In genomic region chr5:172659909-172660628, GRCh38 we compare ENCODE assay signal across 1 cellular context.
TF ChIP-seq lines count a peak whose summit lies in the region.

No MANE protein-coding gene starts in this region.

TF ChIP-seq in HepG2, 621 proteins besides CTCF, POLR2A, EP300 and RAD21 (continued from another document and continues in another):
- TF ChIP-seq ZNF609 (CRISPR knock-in tag; IDR thresholded peaks at IDR 0.05; ENCODE audit: borderline replicate concordance) (peak; percentile 64), MED8 (CRISPR knock-in tag; IDR thresholded peaks at IDR 0.05; ENCODE audit: insufficient replicate concordance) (peak; percentile 35), SP4 (CRISPR knock-in tag; IDR thresholded peaks at IDR 0.05) (peak; percentile 68; the same call in 1 of the 2 replicates), ZNF260 (CRISPR knock-in tag; IDR thresholded peaks at IDR 0.05; ENCODE audit: borderline replicate concordance, low read depth) (peak; percentile 12; the same call in 1 of the 2 replicates), ZNF652 (CRISPR knock-in tag; IDR thresholded peaks at IDR 0.05; ENCODE audit: borderline replicate concordance, low read depth) (no peak), ZNF530 (CRISPR knock-in tag; IDR thresholded peaks at IDR 0.05; ENCODE audit: low read depth) (no peak), GABPB1 (CRISPR knock-in tag; IDR thresholded peaks at IDR 0.05) (peak; percentile 83), PITX1 (CRISPR knock-in tag; IDR thresholded peaks at IDR 0.05) (no peak), GMEB1 (CRISPR knock-in tag; IDR thresholded peaks at IDR 0.05; ENCODE audit: borderline replicate concordance) (peak; percentile 62; the same call in 1 of the 2 replicates), FOXA1 (IDR thresholded peaks at IDR 0.05) (no peak), FOXA1 (CRISPR knock-in tag; IDR thresholded peaks at IDR 0.05) (peak; percentile 69), ZNF282 (IDR thresholded peaks at IDR 0.05; ENCODE audit: partially characterized antibody) (no peak), NR3C1 (CRISPR knock-in tag; IDR thresholded peaks at IDR 0.05) (no peak), KLF16 (CRISPR knock-in tag; IDR thresholded peaks at IDR 0.05) (peak in 1 of 2 experiments; percentile 91; a peak in 2 of 4 replicates), SPEN (CRISPR knock-in tag; IDR thresholded peaks at IDR 0.05; ENCODE audit: low read depth) (peak; percentile 62), MEIS1 (CRISPR knock-in tag; IDR thresholded peaks at IDR 0.05; ENCODE audit: borderline replicate concordance) (peak; percentile 53; the same call in 1 of the 2 replicates), SOX6 (IDR thresholded peaks at IDR 0.05) (no peak), SOX6 (CRISPR knock-in tag; IDR thresholded peaks at IDR 0.05) (peak; percentile 86), TBX2 (CRISPR knock-in tag; IDR thresholded peaks at IDR 0.05; ENCODE audit: borderline replicate concordance) (peak; percentile 83), ATF1 (CRISPR knock-in tag; IDR thresholded peaks at IDR 0.05) (no peak), KMT2A (CRISPR knock-in tag; IDR thresholded peaks at IDR 0.05) (0 out of 2 replicates have a peak, but pooled peaks have one; percentile 14), MAZ (IDR thresholded peaks at IDR 0.05; ENCODE audit: borderline replicate concordance, low read depth, low read length) (peak; percentile 30; the same call in 1 of the 2 replicates), MAZ (CRISPR knock-in tag; IDR thresholded peaks at IDR 0.05; ENCODE audit: low read depth) (peak; percentile 60), HOXD1 (CRISPR knock-in tag; IDR thresholded peaks at IDR 0.05) (no peak), ARID5B (CRISPR knock-in tag; IDR thresholded peaks at IDR 0.05) (peak; percentile 62), LCORL (IDR thresholded peaks at IDR 0.05) (no peak), LCORL (CRISPR knock-in tag; IDR thresholded peaks at IDR 0.05) (peak; percentile 86; the same call in 1 of the 2 replicates), CREB1 (IDR thresholded peaks at IDR 0.05) (no peak), CREB1 (CRISPR knock-in tag; IDR thresholded peaks at IDR 0.05) (peak; percentile 71; the same call in 1 of the 2 replicates), HHEX (CRISPR knock-in tag; IDR thresholded peaks at IDR 0.05) (no peak), ZNF75D (CRISPR knock-in tag; IDR thresholded peaks at IDR 0.05; ENCODE audit: borderline replicate concordance) (no peak), ELF3 (CRISPR knock-in tag; IDR thresholded peaks at IDR 0.05) (peak; percentile 86), HIC2 (CRISPR knock-in tag; IDR thresholded peaks at IDR 0.05; ENCODE audit: low read depth) (no peak), ZBTB7B (CRISPR knock-in tag; IDR thresholded peaks at IDR 0.05) (peak; percentile 95), NFAT5 (CRISPR knock-in tag; IDR thresholded peaks at IDR 0.05) (no peak), ARNTL (CRISPR knock-in tag; IDR thresholded peaks at IDR 0.05) (peak; percentile 30; the same call in 1 of the 2 replicates), IKZF5 (CRISPR knock-in tag; IDR thresholded peaks at IDR 0.05) (peak; percentile 84; the same call in 1 of the 2 replicates), ZNF460 (CRISPR knock-in tag; IDR thresholded peaks at IDR 0.05; ENCODE audit: borderline replicate concordance) (no peak), KLF12 (CRISPR knock-in tag; IDR thresholded peaks at IDR 0.05; ENCODE audit: borderline replicate concordance) (0 out of 2 replicates have a peak, but pooled peaks have one; percentile 6), ZNF264 (CRISPR knock-in tag; IDR thresholded peaks at IDR 0.05) (peak; percentile 69; the same call in 1 of the 2 replicates), BATF2 (CRISPR knock-in tag; IDR thresholded peaks at IDR 0.05) (peak; percentile 76; the same call in 1 of the 2 replicates), ISL2 (CRISPR knock-in tag; IDR thresholded peaks at IDR 0.05) (peak; percentile 59), POGZ (CRISPR knock-in tag; IDR thresholded peaks at IDR 0.05) (peak; percentile 50; the same call in 1 of the 2 replicates), TOPORS (CRISPR knock-in tag; IDR thresholded peaks at IDR 0.05) (0 out of 2 replicates have a peak, but pooled peaks have one; percentile 42)
